8 cellular contexts compared by ENCODE assay signal in the genomic region with DNA sequence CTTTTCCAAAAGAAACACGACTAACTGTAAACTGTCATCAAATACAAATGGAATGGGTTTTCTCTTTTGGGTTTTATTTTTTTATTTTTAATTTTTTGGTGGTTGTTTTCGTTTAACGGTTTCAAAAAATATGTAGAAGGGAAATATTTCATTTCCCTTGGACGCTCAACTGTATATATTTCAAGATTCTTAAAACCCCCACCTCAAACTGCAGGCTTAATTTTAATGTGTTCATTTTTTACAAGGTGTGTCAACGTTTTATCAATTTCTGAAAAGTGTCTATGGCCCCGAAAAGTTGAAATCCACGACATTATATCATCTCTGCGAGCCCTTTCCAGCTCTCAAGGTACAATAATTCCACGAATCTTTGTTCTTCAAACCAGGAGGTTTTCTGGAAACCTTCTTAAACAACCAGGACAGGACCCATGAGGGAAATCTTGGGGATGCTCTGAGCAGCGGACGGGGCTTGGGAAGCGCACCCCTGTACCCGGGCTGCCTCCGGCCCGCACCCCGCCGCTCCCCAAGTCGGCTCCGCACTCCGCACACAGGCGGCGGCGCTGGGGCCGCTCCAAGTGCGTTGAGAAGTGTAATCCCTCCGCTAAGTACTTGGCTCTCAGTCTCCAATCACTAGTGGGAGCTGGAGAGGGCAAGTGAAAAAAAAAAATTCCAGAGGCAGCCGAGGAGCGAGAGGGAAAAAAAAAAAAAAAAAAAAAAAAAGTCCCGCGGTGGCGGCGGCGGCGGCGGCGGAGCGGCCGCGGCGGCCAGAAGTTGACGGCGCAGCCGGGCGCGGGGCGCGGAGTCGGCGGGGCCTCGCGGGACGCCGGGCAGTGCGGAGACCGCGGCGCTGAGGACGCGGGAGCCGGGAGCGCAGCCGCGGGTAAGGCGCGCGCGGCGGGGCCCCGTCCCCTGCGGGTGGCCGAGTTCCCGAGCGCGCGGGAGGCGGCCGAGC. TPM values are rescaled to one million over a fixed set of nuclear protein-coding genes. Genes with fewer than 3 reads are reported as not detected.
A peak's percentile ranks its signal among the peaks of the same experiment; 100 is the strongest.
DNase-seq lines count a peak whose midpoint lies in the region; ATAC-seq and TF ChIP-seq lines count a peak whose summit lies in the region.

Gene BMPR1B (plus strand): TSS at position 764 of the 949 bp plus-strand sequence. CDS start 346,470 bp downstream, outside the sequence.

- DNase-seq in GM10266 (ENCODE audit: extremely low spot score), result peak; percentile 31
- peak; percentile 46 for DNase-seq in NCI-H2171 (lab: John Stamatoyannopoulos, UW)
- DNase-seq in left colon, result no peak
- peak; percentile 3 for DNase-seq in stimulated activated naive CD8-positive, alpha-beta T cell treated with anti-CD3 and anti-CD28 coated beads, Interleukin-15, Interleukin-2, amounts not matched to agents 100 U/mL and 50 U/mL, for 24 hours
- no peak for DNase-seq in middle frontal gyrus (ENCODE audit: extremely low spot score, low spot score)

- H3K27ac ChIP-seq in cingulate gyrus (ENCODE audit: low read depth, low read length), result peak within 1 kb of the TSS; percentile 39

- no peak for TF ChIP-seq CTCF in GM10266 (IDR thresholded peaks at IDR 0.05; ENCODE audit: control insufficient read depth, insufficient read depth, low read depth, missing control alignments)

- intact Hi-C loops in left colon (cut with DNase I, micrococcal nuclease), result no loop called here

- ATAC-seq in left colon (peak; percentile 46), GM21825 (IDR thresholded peaks at IDR 0.05; ENCODE audit: unreplicated experiment) (no peak), HG03135 (IDR thresholded peaks at IDR 0.05; ENCODE audit: unreplicated experiment) (no peak)
- no peak for ATAC-seq in stimulated activated naive CD8-positive, alpha-beta T cell treated with anti-CD3 and anti-CD28 coated beads, Interleukin-15, Interleukin-2, amounts not matched to agents 100 U/mL and 50 U/mL, for 24 hours

RNA-seq across cellular contexts. Expression of gene BMPR1B, which starts in this region (rescaled TPM):
- under 1 TPM; 0.21 to 0.47 TPM for total RNA-seq in left colon

Comparison
In these comparisons a context has a peak if more than half of its experiments do, and no peak if none do; other contexts are left out.
1. Peak in ATAC-seq in left colon; RNA of the gene not detected or under 1 TPM.
2. DNase-seq: peak in GM10266 (single experiment), NCI-H2171 (single experiment) and stimulated activated naive CD8-positive, alpha-beta T cell treated with anti-CD3 and anti-CD28 coated beads, Interleukin-15, Interleukin-2, amounts not matched to agents 100 U/mL and 50 U/mL, for 24 hours (single experiment); none in left colon (0 of 2) and middle frontal gyrus (single experiment).